ENCODE assay signal across 8 cellular contexts in the genomic region with DNA sequence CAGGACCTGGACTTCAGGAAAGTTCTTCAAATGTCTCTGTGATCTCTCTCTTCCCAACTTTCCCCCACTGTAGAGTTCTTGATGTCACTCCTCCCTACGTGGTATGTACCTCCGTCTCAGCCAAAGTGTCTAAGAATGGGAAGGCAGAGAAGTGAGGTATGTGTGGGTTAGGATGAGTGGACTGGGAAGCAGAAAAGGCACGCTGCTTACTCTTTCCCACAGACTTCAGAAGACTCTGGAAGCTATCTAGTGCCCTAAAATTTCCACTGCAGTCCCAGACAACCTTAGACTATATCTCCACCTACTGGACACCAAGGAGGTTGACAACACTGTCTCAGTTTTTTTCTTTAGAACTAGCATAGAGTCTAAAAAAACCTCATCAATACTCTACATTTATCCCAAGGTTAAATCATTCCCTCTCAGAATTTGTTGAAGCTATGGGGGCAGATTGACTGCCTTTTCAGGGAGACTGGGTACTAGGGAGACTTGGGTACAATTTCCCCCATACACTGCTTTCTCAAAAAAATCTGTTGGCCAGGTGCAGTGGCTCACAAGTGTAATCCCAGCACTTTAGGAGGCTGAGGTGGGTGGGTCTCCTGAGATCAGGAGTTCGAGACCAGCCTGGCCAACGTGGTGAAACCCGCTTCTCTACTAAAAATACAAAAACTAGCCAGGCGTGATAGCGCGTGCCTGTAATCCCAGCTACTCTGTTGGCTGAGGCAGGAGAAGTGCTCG. TPM values are rescaled to one million over a fixed set of nuclear protein-coding genes. Genes with fewer than 3 reads are reported as not detected.
DNase-seq lines count a peak whose midpoint lies in the region; ATAC-seq, FAIRE-seq and TF ChIP-seq lines count a peak whose summit lies in the region.

No MANE protein-coding gene starts in this region.

- peak overlapping the region; percentile 35 for H2AFZ ChIP-seq in parathyroid adenoma

- H3K9ac ChIP-seq in parathyroid adenoma = no peak overlapping the region

- no peaks in the 10 kb centered on the region for H3K9me3 ChIP-seq in parathyroid adenoma (ENCODE audit: control insufficient read depth, low read length)

- DNase-seq in CD1c-positive myeloid dendritic cell (ENCODE audit: extremely low spot score) = peak; percentile 79
- peak; percentile 40 for DNase-seq in GM19239 (ENCODE audit: insufficient read length, low spot score)
- DNase-seq in NCI-H2107 (lab: John Stamatoyannopoulos, UW) = peak; percentile 19
- peak in 1 of 2 donors; percentile 66 for DNase-seq in foreskin keratinocyte

- ATAC-seq in foreskin keratinocyte = peak; percentile 60
- ATAC-seq in GM19467 (IDR thresholded peaks at IDR 0.05; ENCODE audit: unreplicated experiment) = no peak
- ATAC-seq in HG03097 (IDR thresholded peaks at IDR 0.05; ENCODE audit: low FRiP score, unreplicated experiment) = no peak

- no peak overlapping the region for H3K4me2 ChIP-seq in parathyroid adenoma (ENCODE audit: low read length)

- peak overlapping the region; percentile 8; the same call in 1 of the 2 replicates for H3K27ac ChIP-seq in VCaP
- H3K27ac ChIP-seq in foreskin keratinocyte = peak overlapping the region; percentile 42
- no peak overlapping the region for H3K27ac ChIP-seq in parathyroid adenoma

- H3K79me2 ChIP-seq in parathyroid adenoma = no peaks in the 10 kb centered on the region

- peak; percentile 91 for TF ChIP-seq CTCF in VCaP (conservative IDR thresholded peaks at IDR 0.05)
- TF ChIP-seq CTCF in foreskin keratinocyte (conservative IDR thresholded peaks at IDR 0.05) = peak; percentile 96
- peak; percentile 83 for TF ChIP-seq CTCF in parathyroid adenoma (IDR thresholded peaks at IDR 0.05)

- no peaks in the 10 kb centered on the region for H3K36me3 ChIP-seq in parathyroid adenoma (ENCODE audit: control insufficient read depth, insufficient read depth, low read length)

- FAIRE-seq in GM19239 (lab: Jason Lieb, UNC) = peak; percentile 26

- peaks cover 6% of the 10 kb centered on the region for H3K4me1 ChIP-seq in foreskin keratinocyte
- peaks cover 8% of the 10 kb centered on the region for H3K4me1 ChIP-seq in parathyroid adenoma

- peaks cover 16% of the 10 kb centered on the region for H3K27me3 ChIP-seq in foreskin keratinocyte
- H3K27me3 ChIP-seq in parathyroid adenoma (ENCODE audit: control insufficient read depth, insufficient read depth, low read length) = no peaks in the 10 kb centered on the region

- no peak overlapping the region for H3K4me3 ChIP-seq in parathyroid adenoma (ENCODE audit: low read depth, low read length)

RNA-seq across cellular contexts. Expression of a gene that starts 20.6 kb away (rescaled TPM):
- total RNA-seq in foreskin keratinocyte = 111 and 175 TPM in 2 replicates
- polyA plus RNA-seq in foreskin keratinocyte = 77.3 and 104 TPM in 2 replicates

RNA-seq across cellular contexts. Expression of a gene that starts 33.7 kb away (rescaled TPM):
- not detected in 2 replicates for total RNA-seq in foreskin keratinocyte
- polyA plus RNA-seq in foreskin keratinocyte = not detected in 2 replicates

RNA-seq across cellular contexts. Expression of a gene that starts 55.2 kb away (rescaled TPM):
- total RNA-seq in foreskin keratinocyte = 29.8 and 31.9 TPM in 2 replicates
- polyA plus RNA-seq in foreskin keratinocyte = 77.1 and 81.3 TPM in 2 replicates

RNA-seq across cellular contexts. Expression of a gene that starts 57.9 kb away (rescaled TPM):
- total RNA-seq in foreskin keratinocyte = not detected in 2 replicates
- not detected in 2 replicates for polyA plus RNA-seq in foreskin keratinocyte
